ENCODE assay signal across 15 cellular contexts in genomic region chr1:221810406-221810805, GRCh38.
DNase-seq lines count a peak whose midpoint lies in the region; ATAC-seq lines count a peak whose summit lies in the region.
"Had no signal": no experiment of that assay in that cellular context is flagged by ENCODE, and none has a peak within 500 bp of the region (broad histone marks: within the 10 kb centered on the region; RNA-seq: fewer than 3 reads in every experiment).

No MANE protein-coding gene starts in this region.

- no peak for ATAC-seq in GM18870 (IDR thresholded peaks at IDR 0.05; ENCODE audit: unreplicated experiment)
- no peak for ATAC-seq in GM21723 (IDR thresholded peaks at IDR 0.05; ENCODE audit: unreplicated experiment)

- H3K36me3 Mint-ChIP-seq in activated T-cell treated with anti-CD3 and anti-CD28 coated beads, Interleukin-2, amount 50 U/mL, for 24 hours (ENCODE audit: low read depth): no peaks in the 10 kb centered on the region
- peaks cover 6% of the 10 kb centered on the region for H3K36me3 Mint-ChIP-seq in activated T-helper 1 cell treated with anti-CD3 and anti-CD28 coated beads, Interleukin-12 subunit alpha, Interleukin-12 subunit beta, Interleukin-2, Interleukin-4 antibody, amounts not matched to agents 30 ng/mL and 10 ng/mL and 1 ng/mL, durations not matched to agents 14 hours and 24 hours and 36 hours (ENCODE audit: low read depth)

- intact Hi-C loops in activated T-helper 1 cell treated with anti-CD3 and anti-CD28 coated beads, Interleukin-12 subunit alpha, Interleukin-12 subunit beta, Interleukin-2, Interleukin-4 antibody, amounts not matched to agents 30 ng/mL and 10 ng/mL and 1 ng/mL, durations not matched to agents 14 hours and 24 hours and 36 hours (cut with micrococcal nuclease): no loop called here

- H3K27me3 Mint-ChIP-seq in activated T-cell treated with anti-CD3 and anti-CD28 coated beads, Interleukin-2, amount 50 U/mL, for 24 hours: peaks cover 3% of the 10 kb centered on the region
- H3K27me3 Mint-ChIP-seq in activated T-helper 1 cell treated with anti-CD3 and anti-CD28 coated beads, Interleukin-12 subunit alpha, Interleukin-12 subunit beta, Interleukin-2, Interleukin-4 antibody, amounts not matched to agents 30 ng/mL and 10 ng/mL and 1 ng/mL, durations not matched to agents 14 hours and 24 hours and 36 hours (ENCODE audit: insufficient read depth): peaks cover 2% of the 10 kb centered on the region

- H3K9me3 Mint-ChIP-seq in activated T-cell treated with anti-CD3 and anti-CD28 coated beads, Interleukin-2, amount 50 U/mL, for 24 hours: no peaks in the 10 kb centered on the region
- H3K9me3 Mint-ChIP-seq in activated T-helper 1 cell treated with anti-CD3 and anti-CD28 coated beads, Interleukin-12 subunit alpha, Interleukin-12 subunit beta, Interleukin-2, Interleukin-4 antibody, amounts not matched to agents 30 ng/mL and 10 ng/mL and 1 ng/mL, durations not matched to agents 14 hours and 24 hours and 36 hours: peaks cover 3% of the 10 kb centered on the region

- H3K4me1 Mint-ChIP-seq in activated T-cell treated with anti-CD3 and anti-CD28 coated beads, Interleukin-2, amount 50 U/mL, for 24 hours (ENCODE audit: low read depth): peaks cover 41% of the 10 kb centered on the region
- H3K4me1 Mint-ChIP-seq in activated T-helper 1 cell treated with anti-CD3 and anti-CD28 coated beads, Interleukin-12 subunit alpha, Interleukin-12 subunit beta, Interleukin-2, Interleukin-4 antibody, amounts not matched to agents 30 ng/mL and 10 ng/mL and 1 ng/mL, durations not matched to agents 14 hours and 24 hours and 36 hours (ENCODE audit: low read depth): peaks cover 38% of the 10 kb centered on the region

- H3K4me3 Mint-ChIP-seq in activated T-cell treated with anti-CD3 and anti-CD28 coated beads, Interleukin-2, amount 50 U/mL, for 24 hours: no peak overlapping the region
- no peak overlapping the region for H3K4me3 Mint-ChIP-seq in activated T-helper 1 cell treated with anti-CD3 and anti-CD28 coated beads, Interleukin-12 subunit alpha, Interleukin-12 subunit beta, Interleukin-2, Interleukin-4 antibody, amounts not matched to agents 30 ng/mL and 10 ng/mL and 1 ng/mL, durations not matched to agents 14 hours and 24 hours and 36 hours

- H3K27ac Mint-ChIP-seq in activated T-cell treated with anti-CD3 and anti-CD28 coated beads, Interleukin-2, amount 50 U/mL, for 24 hours: peak overlapping the region; percentile 3
- H3K27ac Mint-ChIP-seq in activated T-helper 1 cell treated with anti-CD3 and anti-CD28 coated beads, Interleukin-12 subunit alpha, Interleukin-12 subunit beta, Interleukin-2, Interleukin-4 antibody, amounts not matched to agents 30 ng/mL and 10 ng/mL and 1 ng/mL, durations not matched to agents 14 hours and 24 hours and 36 hours: peak overlapping the region; percentile 45

- DNase-seq in activated T-cell treated with anti-CD3 and anti-CD28 coated beads, Interleukin-2, amount 50 U/mL, for 24 hours: no peak
- no peak for DNase-seq in activated T-cell treated with anti-CD3 and anti-CD28 coated beads, Interleukin-2, amount 50 U/mL, for 1 hour
- DNase-seq in activated T-helper 1 cell treated with anti-CD3 and anti-CD28 coated beads, Interleukin-12 subunit alpha, Interleukin-12 subunit beta, Interleukin-2, Interleukin-4 antibody, amounts not matched to agents 30 ng/mL and 10 ng/mL and 1 ng/mL, durations not matched to agents 14 hours and 24 hours and 36 hours (ENCODE audit: low spot score): no peak
- DNase-seq in fibroblast of peridontal ligament (ENCODE audit: extremely low read depth) (peak; percentile 71), stromal cell of bone marrow (ENCODE audit: low read depth) (peak; percentile 10)
- DNase-seq in activated effector memory CD4-positive, alpha-beta T cell treated with Interleukin-2 at 50 U/mL for 16 hours: no peak
- DNase-seq: activated CD4-positive, alpha-beta T cell treated with anti-CD3 and anti-CD28 coated beads, Interleukin-2, amount 50 U/mL, for 1 hour; AML-193; erythroblast; Kasumi-1; left lung; NCI-H446 treated with DMSO at 0.1 percent for 48 hours; stomach had no signal

Comparison
In these comparisons a context has a peak if more than half of its experiments do, and no peak if none do; other contexts are left out.
1. DNase-seq: peak in fibroblast of peridontal ligament (single experiment) and stromal cell of bone marrow (single experiment); none in activated T-cell treated with anti-CD3 and anti-CD28 coated beads, Interleukin-2, amount 50 U/mL, for 24 hours (single experiment), activated T-cell treated with anti-CD3 and anti-CD28 coated beads, Interleukin-2, amount 50 U/mL, for 1 hour (single experiment), activated T-helper 1 cell treated with anti-CD3 and anti-CD28 coated beads, Interleukin-12 subunit alpha, Interleukin-12 subunit beta, Interleukin-2, Interleukin-4 antibody, amounts not matched to agents 30 ng/mL and 10 ng/mL and 1 ng/mL, durations not matched to agents 14 hours and 24 hours and 36 hours (single experiment) and activated effector memory CD4-positive, alpha-beta T cell treated with Interleukin-2 at 50 U/mL for 16 hours (single experiment).